ENCODE assay signal across 8 cellular contexts in genomic region chr2:99154643-99155536, GRCh38. TPM values are rescaled to one million over a fixed set of nuclear protein-coding genes. Genes with fewer than 3 reads are reported as not detected.
DNase-seq lines count a peak whose midpoint lies in the region; ATAC-seq, FAIRE-seq and TF ChIP-seq lines count a peak whose summit lies in the region.

TSS of gene LIPT1 (plus strand) at chr2:99154967. CDS start at chr2:99161958, 6,991 bp downstream.
TSS of gene TSGA10 (minus strand) at chr2:99154942. CDS start at chr2:99109439, 45,503 bp downstream.

- TF ChIP-seq CTCF in RWPE1 (conservative IDR thresholded peaks at IDR 0.05; ENCODE audit: low read depth) (no peak), neural cell (IDR thresholded peaks at IDR 0.05; ENCODE audit: poor library complexity, severe bottlenecking) (peak; percentile 36)

- no peaks in the 10 kb centered on the region for H3K27me3 Mint-ChIP-seq in stimulated activated naive CD8-positive, alpha-beta T cell treated with anti-CD3 and anti-CD28 coated beads, Interleukin-15, amount 100 ng/mL, for 72 hours

- H3K4me3 ChIP-seq in neural cell (ENCODE audit: low read length): peak within 1 kb of the TSS; percentile 78

- FAIRE-seq in H54 (lab: Jason Lieb, UNC): peak; percentile 93

- H3K27ac ChIP-seq in RWPE1: peak within 1 kb of the TSS; percentile 83
- H3K27ac ChIP-seq in neural cell (ENCODE audit: low read length): peak within 1 kb of the TSS; percentile 74

- no peaks in the 10 kb centered on the region for H3K79me2 ChIP-seq in neural cell (replicated peaks; ENCODE audit: insufficient read depth, low read length)

- DNase-seq in H54 (ENCODE audit: insufficient read length, low spot score): peak; percentile 90
- peak; percentile 91 for DNase-seq in LoVo (ENCODE audit: low spot score)
- DNase-seq in RWPE1 (ENCODE audit: low spot score): peak; percentile 94
- DNase-seq in activated effector memory CD4-positive, alpha-beta T cell treated with anti-CD3 and anti-CD28 coated beads, Interleukin-2, amount 50 U/mL, for 16 hours: peak; percentile 97
- peak; percentile 80 for DNase-seq in fibroblast of the conjunctiva (ENCODE audit: low read depth)
- DNase-seq in stimulated activated naive CD8-positive, alpha-beta T cell treated with anti-CD3 and anti-CD28 coated beads, Interleukin-15, amount 100 ng/mL, for 72 hours: peak; percentile 89 to 95

- POLR2A ChIA-PET in RWPE1 (lab: Yijun Ruan, JAX; ENCODE audit: low non-redundant PET): interaction anchor here (0.8 kb wide), 1 partner anchor 8 kb away, joined by 4 read pairs; no protein-coding TSS in a partner anchor

- CTCF ChIA-PET in RWPE1 (lab: Yijun Ruan, JAX): interaction anchor here (0.6 to 2.6 kb wide), 5 partner anchors 14 to 219 kb away, joined by 3 to 11 read pairs (median 3); partner anchors contain the start of gene CRACDL

- no peaks in the 10 kb centered on the region for H3K27me3 ChIP-seq in neural cell (ENCODE audit: insufficient read depth, low read depth, low read length)

- H3K4me3 Mint-ChIP-seq in stimulated activated naive CD8-positive, alpha-beta T cell treated with anti-CD3 and anti-CD28 coated beads, Interleukin-15, amount 100 ng/mL, for 72 hours: no peak within 1 kb of the TSS

- peak; percentile 98 for ATAC-seq in stimulated activated naive CD8-positive, alpha-beta T cell treated with anti-CD3 and anti-CD28 coated beads, Interleukin-15, amount 100 ng/mL, for 72 hours

- no peak for TF ChIP-seq RAD21 in neural cell (conservative IDR thresholded peaks at IDR 0.05)

- TF ChIP-seq POLR2A in H54 (IDR thresholded peaks at IDR 0.05; ENCODE audit: low read depth, low read length): peak; percentile 65

- peaks cover 30% of the 10 kb centered on the region for H3K4me1 Mint-ChIP-seq in stimulated activated naive CD8-positive, alpha-beta T cell treated with anti-CD3 and anti-CD28 coated beads, Interleukin-15, amount 100 ng/mL, for 72 hours

- H3K27ac Mint-ChIP-seq in stimulated activated naive CD8-positive, alpha-beta T cell treated with anti-CD3 and anti-CD28 coated beads, Interleukin-15, amount 100 ng/mL, for 72 hours: peak within 1 kb of the TSS; percentile 96 to 100

- H3F3A ChIP-seq in neural cell (ENCODE audit: insufficient read depth, low read length, poor library complexity, severe bottlenecking): no peaks in the 10 kb centered on the region

- no peaks in the 10 kb centered on the region for H3K4me1 ChIP-seq in ES-I3 (ENCODE audit: insufficient read depth, low read length)

- H2AFZ ChIP-seq in neural cell (ENCODE audit: low read depth, low read length): peak within 1 kb of the TSS; percentile 67

- no peaks in the 10 kb centered on the region for H3K9me3 ChIP-seq in ES-I3 (ENCODE audit: control insufficient read depth, insufficient read depth, low read length)
- H3K9me3 ChIP-seq in neural cell (ENCODE audit: low read length): no peaks in the 10 kb centered on the region

- no peaks in the 10 kb centered on the region for H3K9me3 Mint-ChIP-seq in stimulated activated naive CD8-positive, alpha-beta T cell treated with anti-CD3 and anti-CD28 coated beads, Interleukin-15, amount 100 ng/mL, for 72 hours

- H3K9ac ChIP-seq in ES-I3 (ENCODE audit: low read depth, low read length) (peak within 1 kb of the TSS; percentile 86), neural cell (ENCODE audit: low read length) (peak within 1 kb of the TSS; percentile 74)

- H3K9me2 ChIP-seq in neural cell (ENCODE audit: insufficient read depth, low read length): no peaks in the 10 kb centered on the region

- peak; percentile 56 for TF ChIP-seq EP300 in neural cell (conservative IDR thresholded peaks at IDR 0.05; ENCODE audit: poor library complexity, severe bottlenecking)

- peak within 1 kb of the TSS; percentile 96 for H3K4me2 ChIP-seq in neural cell (ENCODE audit: low read length)

- H3K36me3 ChIP-seq in ES-I3 (ENCODE audit: insufficient read depth, low read length) (no peaks in the 10 kb centered on the region), neural cell (ENCODE audit: insufficient read depth, low read length) (peaks cover 4% of the 10 kb centered on the region)

- no peaks in the 10 kb centered on the region for H4K20me1 ChIP-seq in neural cell (ENCODE audit: insufficient read depth)

TF ChIP-seq in neural cell, 6 proteins besides CTCF, POLR2A, EP300 and RAD21:
- peak; percentile 97 for TF ChIP-seq MXI1 (conservative IDR thresholded peaks at IDR 0.05; ENCODE audit: poor library complexity, severe bottlenecking)
- TF ChIP-seq EZH2 (IDR thresholded peaks at IDR 0.05; ENCODE audit: borderline replicate concordance, insufficient read depth, low read length, poor library complexity, severe bottlenecking): no peak
- peak; percentile 73 for TF ChIP-seq POLR2AphosphoS5 (IDR thresholded peaks at IDR 0.05)
- peak; percentile 45 for TF ChIP-seq TAF1 (IDR thresholded peaks at IDR 0.05; ENCODE audit: low read depth)
- TF ChIP-seq REST (IDR thresholded peaks at IDR 0.05; ENCODE audit: borderline replicate concordance): no peak
- no peak for TF ChIP-seq SMC3 (conservative IDR thresholded peaks at IDR 0.05; ENCODE audit: poor library complexity)
TF ChIP-seq in neural cell: peak in this region for 3.

RNA-seq across cellular contexts. Expression of gene LIPT1, which starts in this region (rescaled TPM):
- polyA plus RNA-seq in neural cell: 2.8 and 6.1 TPM in 2 replicates
- polyA minus RNA-seq in neural cell: 5.7 and 9.3 TPM in 2 replicates

RNA-seq across cellular contexts. Expression of gene TSGA10, which starts in this region (rescaled TPM):
- 8.0 and 12.5 TPM in 2 replicates for polyA plus RNA-seq in neural cell
- 23.9 and 29.6 TPM in 2 replicates for polyA minus RNA-seq in neural cell

Comparison
In these comparisons a context has a peak if more than half of its experiments do, and no peak if none do; other contexts are left out.
1. Peak in every context shown above with its lines: DNase-seq, ATAC-seq, H3K4me3 ChIP-seq and H3K27ac ChIP-seq.